Comparison of ENCODE assay signal across 1 cellular context in the genomic region with DNA sequence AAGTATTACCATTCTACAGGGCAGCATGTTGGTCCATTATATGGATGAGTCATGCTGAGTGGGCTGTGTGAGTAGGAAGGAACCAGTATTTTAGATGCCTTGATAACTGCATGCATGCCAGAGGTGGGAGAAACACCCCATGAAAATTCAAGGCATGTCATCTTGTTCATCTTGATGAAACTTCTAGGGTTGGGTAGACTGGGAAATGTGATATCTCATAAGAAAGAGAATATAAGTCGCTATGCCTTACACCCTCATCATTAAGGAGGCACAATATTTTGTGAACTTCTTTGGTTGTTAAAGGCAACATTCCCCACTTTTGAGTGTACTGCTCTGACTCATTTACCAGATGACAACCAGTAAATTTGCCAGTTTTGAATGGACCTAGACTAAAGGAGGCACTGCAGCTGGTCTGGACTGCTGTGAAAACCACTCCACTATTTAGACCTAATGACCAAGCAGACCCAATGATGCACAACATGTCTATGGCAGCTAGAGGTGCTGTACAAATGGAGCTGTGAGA.
TF ChIP-seq lines count a peak whose summit lies in the region.

No MANE protein-coding gene starts in this region.

TF ChIP-seq in SK-N-SH, 30 proteins besides CTCF, POLR2A, EP300 and RAD21 (continued from another document):
- TF ChIP-seq, protein P1, sequence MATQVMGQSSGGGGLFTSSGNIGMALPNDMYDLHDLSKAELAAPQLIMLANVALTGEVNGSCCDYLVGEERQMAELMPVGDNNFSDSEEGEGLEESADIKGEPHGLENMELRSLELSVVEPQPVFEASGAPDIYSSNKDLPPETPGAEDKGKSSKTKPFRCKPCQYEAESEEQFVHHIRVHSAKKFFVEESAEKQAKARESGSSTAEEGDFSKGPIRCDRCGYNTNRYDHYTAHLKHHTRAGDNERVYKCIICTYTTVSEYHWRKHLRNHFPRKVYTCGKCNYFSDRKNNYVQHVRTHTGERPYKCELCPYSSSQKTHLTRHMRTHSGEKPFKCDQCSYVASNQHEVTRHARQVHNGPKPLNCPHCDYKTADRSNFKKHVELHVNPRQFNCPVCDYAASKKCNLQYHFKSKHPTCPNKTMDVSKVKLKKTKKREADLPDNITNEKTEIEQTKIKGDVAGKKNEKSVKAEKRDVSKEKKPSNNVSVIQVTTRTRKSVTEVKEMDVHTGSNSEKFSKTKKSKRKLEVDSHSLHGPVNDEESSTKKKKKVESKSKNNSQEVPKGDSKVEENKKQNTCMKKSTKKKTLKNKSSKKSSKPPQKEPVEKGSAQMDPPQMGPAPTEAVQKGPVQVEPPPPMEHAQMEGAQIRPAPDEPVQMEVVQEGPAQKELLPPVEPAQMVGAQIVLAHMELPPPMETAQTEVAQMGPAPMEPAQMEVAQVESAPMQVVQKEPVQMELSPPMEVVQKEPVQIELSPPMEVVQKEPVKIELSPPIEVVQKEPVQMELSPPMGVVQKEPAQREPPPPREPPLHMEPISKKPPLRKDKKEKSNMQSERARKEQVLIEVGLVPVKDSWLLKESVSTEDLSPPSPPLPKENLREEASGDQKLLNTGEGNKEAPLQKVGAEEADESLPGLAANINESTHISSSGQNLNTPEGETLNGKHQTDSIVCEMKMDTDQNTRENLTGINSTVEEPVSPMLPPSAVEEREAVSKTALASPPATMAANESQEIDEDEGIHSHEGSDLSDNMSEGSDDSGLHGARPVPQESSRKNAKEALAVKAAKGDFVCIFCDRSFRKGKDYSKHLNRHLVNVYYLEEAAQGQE (IDR thresholded peaks at IDR 0.05; ENCODE audit: low read depth, low read length), result no peak
- TF ChIP-seq RXRA (IDR thresholded peaks at IDR 0.05; ENCODE audit: borderline replicate concordance, low read depth) (peak; percentile 55; the same call in 1 of the 2 replicates), NRF1 (IDR thresholded peaks at IDR 0.05; ENCODE audit: low read depth, low read length) (no peak), TEAD4 (IDR thresholded peaks at IDR 0.05; ENCODE audit: borderline replicate concordance, insufficient read depth) (peak; percentile 69), SMC3 (IDR thresholded peaks at IDR 0.05; ENCODE audit: low read depth, low read length) (no peak), YY1 (IDR thresholded peaks at IDR 0.05; ENCODE audit: low read depth) (no peak), TCF12 (IDR thresholded peaks at IDR 0.05) (peak; percentile 89), MXI1 (IDR thresholded peaks at IDR 0.05; ENCODE audit: low read depth, low read length) (no peak), ELF1 (IDR thresholded peaks at IDR 0.05) (no peak), FOXJ3 (CRISPR knock-in tag; IDR thresholded peaks at IDR 0.05) (no peak), FOSL2 (IDR thresholded peaks at IDR 0.05; ENCODE audit: borderline replicate concordance, low read depth) (peak; percentile 79), SIN3A (IDR thresholded peaks at IDR 0.05; ENCODE audit: borderline replicate concordance, low read depth, low read length) (no peak), MEF2A (IDR thresholded peaks at IDR 0.05; ENCODE audit: borderline replicate concordance, low read depth) (no peak), JUND (IDR thresholded peaks at IDR 0.05) (peak; percentile 76), POLR2AphosphoS5 (IDR thresholded peaks at IDR 0.05; ENCODE audit: low read depth, low read length) (peak; percentile 27; the same call in 1 of the 2 replicates), CHD2 (IDR thresholded peaks at IDR 0.05; ENCODE audit: low read length, partially characterized antibody) (no peak), NFIC (IDR thresholded peaks at IDR 0.05; ENCODE audit: borderline replicate concordance) (peak; percentile 59; the same call in 1 of the 2 replicates), RCOR1 (IDR thresholded peaks at IDR 0.05; ENCODE audit: low read length) (no peak), FOXM1 (IDR thresholded peaks at IDR 0.05; ENCODE audit: low read depth) (peak; percentile 64; the same call in 1 of the 2 replicates)
- TF ChIP-seq, protein P2, sequence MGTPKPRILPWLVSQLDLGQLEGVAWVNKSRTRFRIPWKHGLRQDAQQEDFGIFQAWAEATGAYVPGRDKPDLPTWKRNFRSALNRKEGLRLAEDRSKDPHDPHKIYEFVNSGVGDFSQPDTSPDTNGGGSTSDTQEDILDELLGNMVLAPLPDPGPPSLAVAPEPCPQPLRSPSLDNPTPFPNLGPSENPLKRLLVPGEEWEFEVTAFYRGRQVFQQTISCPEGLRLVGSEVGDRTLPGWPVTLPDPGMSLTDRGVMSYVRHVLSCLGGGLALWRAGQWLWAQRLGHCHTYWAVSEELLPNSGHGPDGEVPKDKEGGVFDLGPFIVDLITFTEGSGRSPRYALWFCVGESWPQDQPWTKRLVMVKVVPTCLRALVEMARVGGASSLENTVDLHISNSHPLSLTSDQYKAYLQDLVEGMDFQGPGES (IDR thresholded peaks at IDR 0.05; ENCODE audit: low read depth, low read length), result no peak
- TF ChIP-seq, protein P3, sequence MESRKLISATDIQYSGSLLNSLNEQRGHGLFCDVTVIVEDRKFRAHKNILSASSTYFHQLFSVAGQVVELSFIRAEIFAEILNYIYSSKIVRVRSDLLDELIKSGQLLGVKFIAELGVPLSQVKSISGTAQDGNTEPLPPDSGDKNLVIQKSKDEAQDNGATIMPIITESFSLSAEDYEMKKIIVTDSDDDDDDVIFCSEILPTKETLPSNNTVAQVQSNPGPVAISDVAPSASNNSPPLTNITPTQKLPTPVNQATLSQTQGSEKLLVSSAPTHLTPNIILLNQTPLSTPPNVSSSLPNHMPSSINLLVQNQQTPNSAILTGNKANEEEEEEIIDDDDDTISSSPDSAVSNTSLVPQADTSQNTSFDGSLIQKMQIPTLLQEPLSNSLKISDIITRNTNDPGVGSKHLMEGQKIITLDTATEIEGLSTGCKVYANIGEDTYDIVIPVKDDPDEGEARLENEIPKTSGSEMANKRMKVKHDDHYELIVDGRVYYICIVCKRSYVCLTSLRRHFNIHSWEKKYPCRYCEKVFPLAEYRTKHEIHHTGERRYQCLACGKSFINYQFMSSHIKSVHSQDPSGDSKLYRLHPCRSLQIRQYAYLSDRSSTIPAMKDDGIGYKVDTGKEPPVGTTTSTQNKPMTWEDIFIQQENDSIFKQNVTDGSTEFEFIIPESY (IDR thresholded peaks at IDR 0.05; ENCODE audit: borderline replicate concordance, low read depth), result peak; percentile 12; the same call in 1 of the 2 replicates
- TF ChIP-seq, protein P4, sequence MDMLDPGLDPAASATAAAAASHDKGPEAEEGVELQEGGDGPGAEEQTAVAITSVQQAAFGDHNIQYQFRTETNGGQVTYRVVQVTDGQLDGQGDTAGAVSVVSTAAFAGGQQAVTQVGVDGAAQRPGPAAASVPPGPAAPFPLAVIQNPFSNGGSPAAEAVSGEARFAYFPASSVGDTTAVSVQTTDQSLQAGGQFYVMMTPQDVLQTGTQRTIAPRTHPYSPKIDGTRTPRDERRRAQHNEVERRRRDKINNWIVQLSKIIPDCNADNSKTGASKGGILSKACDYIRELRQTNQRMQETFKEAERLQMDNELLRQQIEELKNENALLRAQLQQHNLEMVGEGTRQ (IDR thresholded peaks at IDR 0.05; ENCODE audit: borderline replicate concordance, low read depth, low read length), result no peak
- TF ChIP-seq, protein P5, sequence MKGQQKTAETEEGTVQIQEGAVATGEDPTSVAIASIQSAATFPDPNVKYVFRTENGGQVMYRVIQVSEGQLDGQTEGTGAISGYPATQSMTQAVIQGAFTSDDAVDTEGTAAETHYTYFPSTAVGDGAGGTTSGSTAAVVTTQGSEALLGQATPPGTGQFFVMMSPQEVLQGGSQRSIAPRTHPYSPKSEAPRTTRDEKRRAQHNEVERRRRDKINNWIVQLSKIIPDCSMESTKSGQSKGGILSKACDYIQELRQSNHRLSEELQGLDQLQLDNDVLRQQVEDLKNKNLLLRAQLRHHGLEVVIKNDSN (IDR thresholded peaks at IDR 0.05; ENCODE audit: borderline replicate concordance, low read depth), result no peak
